In the genomic region with DNA sequence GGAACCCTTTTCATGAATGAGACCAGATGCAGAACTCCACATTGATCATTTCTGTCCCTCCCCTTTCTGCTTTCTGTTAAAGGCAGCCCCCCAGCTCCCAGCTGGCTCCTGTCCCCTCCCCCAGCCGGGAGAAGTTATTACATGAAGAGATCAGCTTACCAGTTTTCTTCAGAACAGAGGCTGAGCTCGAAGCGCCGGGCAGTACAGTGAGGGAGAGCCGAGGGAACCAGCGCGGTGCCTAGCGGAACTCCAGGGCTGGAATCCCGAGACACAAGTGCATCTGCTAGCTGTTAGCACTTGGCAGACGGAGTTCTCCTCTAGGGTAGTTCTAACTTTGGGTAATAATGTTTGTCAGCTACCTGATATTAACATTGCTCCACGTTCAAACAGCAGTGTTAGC, we compare ENCODE assay signal across 17 cellular contexts.
DNase-seq lines count a peak whose midpoint lies in the region; ATAC-seq and TF ChIP-seq lines count a peak whose summit lies in the region.
"Had no signal": no experiment of that assay in that cellular context is flagged by ENCODE, and none has a peak within 500 bp of the region (broad histone marks: within the 10 kb centered on the region; RNA-seq: fewer than 3 reads in every experiment).

No MANE protein-coding gene starts in this region.

- no peaks in the 10 kb centered on the region for H3K27me3 ChIP-seq in breast epithelium
- no peaks in the 10 kb centered on the region for H3K27me3 ChIP-seq in vagina
- H3K27me3 ChIP-seq in PC-3 (ENCODE audit: low read length) = no peaks in the 10 kb centered on the region

- H3K4me3 ChIP-seq in breast epithelium = peak overlapping the region in 2 of 3 donors; percentile 34 to 49
- H3K4me3 ChIP-seq in vagina = peak overlapping the region; percentile 12 to 42
- H3K4me3 ChIP-seq in PC-3 (ENCODE audit: low read length) = no peak overlapping the region
- H3K4me3 ChIP-seq: A549 had no signal

- H3K4me1 ChIP-seq in breast epithelium (no peaks in the 10 kb centered on the region), vagina (peaks cover 34% of the 10 kb centered on the region), PC-3 (ENCODE audit: insufficient read depth, low read length) (no peaks in the 10 kb centered on the region)
- H3K4me1 ChIP-seq: A549 had no signal

- H3K27ac Mint-ChIP-seq in MCF 10A (ENCODE audit: low read depth, unreplicated experiment) = no peak overlapping the region
- H3K27ac Mint-ChIP-seq in mesothelial cell of epicardium = peak overlapping the region; percentile 66
- H3K27ac Mint-ChIP-seq: natural killer cell had no signal

- intact Hi-C loops in breast epithelium (cut with DNase I; ENCODE audit: low total_unique reads) = no loop called here
- intact Hi-C loops in MCF 10A (cut with micrococcal nuclease) = no loop called here
- intact Hi-C loops in vagina (cut with DNase I) = loop anchor here (10.0 kb wide), 1 partner anchor 612 kb away; no protein-coding TSS in a partner anchor
- intact Hi-C loops in PC-3 (cut with micrococcal nuclease) = no loop called here

- TF ChIP-seq POLR2A in breast epithelium (IDR thresholded peaks at IDR 0.05) (no peak), vagina (IDR thresholded peaks at IDR 0.05) (no peak)

- CTCF ChIA-PET in MCF 10A (lab: Yijun Ruan, JAX) (interaction anchor here (0.9 kb wide), 1 partner anchor 29 kb away, joined by 3 read pairs; no protein-coding TSS in a partner anchor), PC-3 (lab: Charles Lee) (no interaction called here)

- DNase-seq in breast epithelium (ENCODE audit: low spot score in 2 of 2) (no peak), MCF 10A (ENCODE audit: unreplicated experiment) (no peak), fibroblast of gingiva (ENCODE audit: low read depth) (peak; percentile 59), mesothelial cell of epicardium (ENCODE audit: low spot score in 2 of 2, unreplicated experiment in 2 of 2) (peak in 1 of 2 experiments; percentile 50), vagina (ENCODE audit: extremely low spot score in 2 of 2) (no peak), PC-3 (no peak), HK-2 (ENCODE audit: unreplicated experiment) (no peak), NCI-H510A (lab: John Stamatoyannopoulos, UW) (no peak)
- DNase-seq: activated CD4-positive, CD25-positive, alpha-beta regulatory T cell treated with anti-CD3 and anti-CD28 coated beads, Interleukin-2, amount 50 U/mL, for 72 hours; amniotic stem cell; COR-L47; left colon; natural killer cell; T-helper 1 cell had no signal

- BruUV-seq in MCF 10A (replicated peaks; lab: Mats Ljungman, UMichigan) (no TSS peak), PC-3 (replicated peaks; lab: Mats Ljungman, UMichigan) (no TSS peak)

- H4K20me1 ChIP-seq in PC-3 (ENCODE audit: low read length) = no peaks in the 10 kb centered on the region

- no peak for ATAC-seq in PC-3
- ATAC-seq: A549, HCT116, left colon, natural killer cell had no signal

- peak overlapping the region; percentile 19 to 34 for H3K27ac ChIP-seq in breast epithelium
- peak overlapping the region; percentile 21 for H3K27ac ChIP-seq in vagina
- H3K27ac ChIP-seq in PC-3 (ENCODE audit: low read length) = no peak overlapping the region
- H3K27ac ChIP-seq: A549, dorsolateral prefrontal cortex had no signal

- H3K4me2 ChIP-seq in PC-3 (ENCODE audit: low read length) = no peak overlapping the region
- H3K4me2 ChIP-seq: A549 had no signal

- H3K79me2 ChIP-seq in PC-3 (ENCODE audit: low read length) = no peaks in the 10 kb centered on the region

- no peaks in the 10 kb centered on the region for H3K9me3 Mint-ChIP-seq in MCF 10A (ENCODE audit: unreplicated experiment)
- H3K9me3 Mint-ChIP-seq in mesothelial cell of epicardium = peaks cover 4% of the 10 kb centered on the region
- H3K9me3 Mint-ChIP-seq: natural killer cell had no signal

- no peak for TF ChIP-seq CTCF in breast epithelium (IDR thresholded peaks at IDR 0.05)
- no peak for TF ChIP-seq CTCF in MCF 10A (IDR thresholded peaks at IDR 0.05; ENCODE audit: unreplicated experiment)
- TF ChIP-seq CTCF in mesothelial cell of epicardium (IDR thresholded peaks at IDR 0.05; ENCODE audit: unreplicated experiment) = no peak
- TF ChIP-seq CTCF in vagina (IDR thresholded peaks at IDR 0.05) = no peak
- TF ChIP-seq CTCF in PC-3 (conservative IDR thresholded peaks at IDR 0.05; ENCODE audit: low read depth, low read length) = no peak

- H3K27me3 Mint-ChIP-seq in MCF 10A (ENCODE audit: insufficient read depth, unreplicated experiment) (no peaks in the 10 kb centered on the region), mesothelial cell of epicardium (ENCODE audit: low read depth) (no peaks in the 10 kb centered on the region)

- H3F3A ChIP-seq in PC-3 (ENCODE audit: low read length, unreplicated experiment) = no peaks in the 10 kb centered on the region

- POLR2A ChIA-PET in MCF 10A (lab: Yijun Ruan, JAX) = no interaction called here
- POLR2A ChIA-PET in PC-3 (lab: Charles Lee; ENCODE audit: unreplicated experiment) = no interaction called here

- no peaks in the 10 kb centered on the region for H3K9me3 ChIP-seq in breast epithelium
- H3K9me3 ChIP-seq in vagina = no peaks in the 10 kb centered on the region
- H3K9me3 ChIP-seq in PC-3 (ENCODE audit: low read length) = no peaks in the 10 kb centered on the region
- H3K9me3 ChIP-seq: A549 had no signal

- H2AFZ ChIP-seq in PC-3 (ENCODE audit: low read length) = no peak overlapping the region

- no peaks in the 10 kb centered on the region for H3K9me2 ChIP-seq in PC-3 (replicated peaks; ENCODE audit: low read length)

- H3K4me3 Mint-ChIP-seq in MCF 10A (ENCODE audit: unreplicated experiment) = no peak overlapping the region
- H3K4me3 Mint-ChIP-seq in mesothelial cell of epicardium = peak overlapping the region; percentile 44
- H3K4me3 Mint-ChIP-seq: natural killer cell had no signal

- H3K4me1 Mint-ChIP-seq in MCF 10A (ENCODE audit: insufficient read depth, unreplicated experiment) = no peaks in the 10 kb centered on the region
- H3K4me1 Mint-ChIP-seq in mesothelial cell of epicardium = peaks cover 42% of the 10 kb centered on the region
- H3K4me1 Mint-ChIP-seq: natural killer cell had no signal

- peaks cover 6% of the 10 kb centered on the region for H3K36me3 Mint-ChIP-seq in MCF 10A (ENCODE audit: insufficient read depth, unreplicated experiment)
- peaks cover 3% of the 10 kb centered on the region for H3K36me3 Mint-ChIP-seq in mesothelial cell of epicardium
- H3K36me3 Mint-ChIP-seq: natural killer cell had no signal

- H3K36me3 ChIP-seq in breast epithelium = no peaks in the 10 kb centered on the region
- H3K36me3 ChIP-seq in vagina = no peaks in the 10 kb centered on the region
- H3K36me3 ChIP-seq in PC-3 (ENCODE audit: low read depth, low read length) = no peaks in the 10 kb centered on the region

- no peak overlapping the region for H3K9ac ChIP-seq in PC-3 (ENCODE audit: low read length)
